Comparison of ENCODE assay signal across 9 cellular contexts in the genomic region with DNA sequence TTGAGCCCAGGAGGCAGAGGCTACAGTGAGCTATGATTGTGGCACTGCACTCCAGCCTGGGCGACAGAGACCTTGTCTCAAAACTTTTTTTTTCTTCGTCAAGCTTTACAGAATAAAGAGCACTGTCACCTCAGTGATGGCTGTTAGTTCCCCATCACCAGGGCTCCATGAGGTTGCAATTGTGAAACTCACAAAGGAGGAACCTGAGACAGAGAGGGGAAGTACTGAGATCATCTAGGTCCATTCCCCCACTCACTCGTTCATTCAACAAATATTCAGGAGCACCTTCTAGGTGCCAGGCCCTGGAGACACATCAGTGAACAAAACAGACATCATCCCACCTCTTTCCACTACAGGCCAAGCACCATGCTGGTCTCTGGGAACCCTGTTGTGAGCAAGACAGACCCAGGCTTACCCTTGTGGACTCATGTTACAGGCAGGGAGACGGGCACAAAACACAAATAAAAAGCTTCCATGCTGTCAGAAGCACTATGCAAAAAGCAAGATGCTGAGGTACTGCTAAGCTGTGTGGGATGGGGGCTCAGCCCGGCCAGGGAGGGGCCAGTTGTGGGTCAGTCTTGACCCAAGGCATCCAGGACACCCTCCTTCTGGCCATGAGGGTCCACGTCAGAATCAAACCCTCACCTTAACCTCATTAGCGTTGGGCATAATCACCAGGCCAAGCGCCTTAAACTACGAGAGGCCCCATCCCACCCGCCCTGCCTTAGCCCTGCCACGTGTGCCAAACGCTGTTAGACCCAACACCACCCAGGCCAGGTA. TPM values are rescaled to one million over a fixed set of nuclear protein-coding genes. Genes with fewer than 3 reads are reported as not detected.
A peak's percentile ranks its signal among the peaks of the same experiment; 100 is the strongest.
DNase-seq lines count a peak whose midpoint lies in the region; ATAC-seq and TF ChIP-seq lines count a peak whose summit lies in the region.
"Had no signal": no experiment of that assay in that cellular context is flagged by ENCODE, and none has a peak within 500 bp of the region (broad histone marks: within the 10 kb centered on the region; RNA-seq: fewer than 3 reads in every experiment).

No MANE protein-coding gene starts in this region.

- H3K36me3 Mint-ChIP-seq in dendritic cell treated with granulocyte-macrophage colony-stimulating factor and Interleukin-4, amounts not matched to agents 40 ng/mL and 50 ng/mL, for 4 days (ENCODE audit: low read depth): no peaks in the 10 kb centered on the region
- H3K36me3 Mint-ChIP-seq in type B pancreatic cell: no peaks in the 10 kb centered on the region

- DNase-seq in GM13977 (ENCODE audit: low spot score) (peak; percentile 85), HuH-7.5 (ENCODE audit: low spot score) (no peak), AG20443 (ENCODE audit: low spot score) (no peak), type B pancreatic cell (ENCODE audit: extremely low spot score, unreplicated experiment) (no peak)
- DNase-seq in effector CD8-positive, alpha-beta T cell (lab: John Stamatoyannopoulos, UW): no peak

- H3K27me3 Mint-ChIP-seq in dendritic cell treated with granulocyte-macrophage colony-stimulating factor and Interleukin-4, amounts not matched to agents 40 ng/mL and 50 ng/mL, for 4 days: no peaks in the 10 kb centered on the region
- H3K27me3 Mint-ChIP-seq in type B pancreatic cell: no peaks in the 10 kb centered on the region

- TF ChIP-seq CTCF in GM13977 (IDR thresholded peaks at IDR 0.05; ENCODE audit: extremely low read depth, insufficient read depth, missing control alignments) (no peak), type B pancreatic cell (conservative IDR thresholded peaks at IDR 0.05) (no peak)

- in situ Hi-C loops in GM13977 (cut with MboI; ENCODE audit: low pct_unique_long_range_greater_than_20kb, low sequenced_read_pairs, unreplicated experiment): no loop called here

- H3K9me3 Mint-ChIP-seq in dendritic cell treated with granulocyte-macrophage colony-stimulating factor and Interleukin-4, amounts not matched to agents 40 ng/mL and 50 ng/mL, for 4 days: no peaks in the 10 kb centered on the region
- H3K9me3 Mint-ChIP-seq in type B pancreatic cell: no peaks in the 10 kb centered on the region

- H3K4me3 Mint-ChIP-seq in dendritic cell treated with granulocyte-macrophage colony-stimulating factor and Interleukin-4, amounts not matched to agents 40 ng/mL and 50 ng/mL, for 4 days: no peak overlapping the region
- no peak overlapping the region for H3K4me3 Mint-ChIP-seq in type B pancreatic cell

- peak overlapping the region; percentile 74 for H3K27ac Mint-ChIP-seq in dendritic cell treated with granulocyte-macrophage colony-stimulating factor and Interleukin-4, amounts not matched to agents 40 ng/mL and 50 ng/mL, for 4 days
- H3K27ac Mint-ChIP-seq in type B pancreatic cell: no peak overlapping the region

- peaks cover 73% of the 10 kb centered on the region for H3K4me1 Mint-ChIP-seq in dendritic cell treated with granulocyte-macrophage colony-stimulating factor and Interleukin-4, amounts not matched to agents 40 ng/mL and 50 ng/mL, for 4 days (ENCODE audit: low read depth)
- H3K4me1 Mint-ChIP-seq in type B pancreatic cell (ENCODE audit: unreplicated experiment): peaks cover 25% of the 10 kb centered on the region

- ATAC-seq in GM21515 (IDR thresholded peaks at IDR 0.05; ENCODE audit: unreplicated experiment) (peak; percentile 84), HG03460 (IDR thresholded peaks at IDR 0.05; ENCODE audit: unreplicated experiment) (peak; percentile 92)

- intact Hi-C loops in dendritic cell treated with granulocyte-macrophage colony-stimulating factor and Interleukin-4, amounts not matched to agents 40 ng/mL and 50 ng/mL, for 4 days (cut with micrococcal nuclease): no loop called here

RNA-seq across cellular contexts. Expression of gene RHO, which starts 2.1 kb away (rescaled TPM):
- total RNA-seq in type B pancreatic cell (ENCODE audit: low replicate concordance): not detected in 2 replicates
- total RNA-seq: adrenal gland had no signal

RNA-seq across cellular contexts. Expression of gene H1-8, which starts 16.7 kb away (rescaled TPM):
- not detected in 2 replicates for total RNA-seq in type B pancreatic cell (ENCODE audit: low replicate concordance)
- total RNA-seq: adrenal gland had no signal
